Comparison of ENCODE assay signal across 19 cellular contexts in genomic region chr17:337866-338265, GRCh38. TPM values are rescaled to one million over a fixed set of nuclear protein-coding genes. Genes with fewer than 3 reads are reported as not detected.
A peak's percentile ranks its signal among the peaks of the same experiment; 100 is the strongest.
DNase-seq lines count a peak whose midpoint lies in the region; ATAC-seq and TF ChIP-seq lines count a peak whose summit lies in the region.
"Had no signal": no experiment of that assay in that cellular context is flagged by ENCODE, and none has a peak within 500 bp of the region (broad histone marks: within the 10 kb centered on the region; RNA-seq: fewer than 3 reads in every experiment).

No MANE protein-coding gene starts in this region.

- peaks cover 2% of the 10 kb centered on the region for H3K27me3 Mint-ChIP-seq in mesothelial cell of epicardium (ENCODE audit: low read depth)

- intact Hi-C loops in upper lobe of right lung (cut with DNase I): no loop called here

- H3K4me3 Mint-ChIP-seq in mesothelial cell of epicardium: no peak overlapping the region
- H3K4me3 Mint-ChIP-seq: activated naive CD4-positive, alpha-beta T cell treated with anti-CD3 and anti-CD28 coated beads for 36 hours; naive B cell; T-helper 17 cell had no signal

- no peak overlapping the region for H3K4me3 ChIP-seq in WERI-Rb-1 (ENCODE audit: low read depth, low read length)
- no peak overlapping the region for H3K4me3 ChIP-seq in upper lobe of right lung
- H3K4me3 ChIP-seq: heart left ventricle, psoas muscle, SJSA1 had no signal

- no peaks in the 10 kb centered on the region for H3K36me3 Mint-ChIP-seq in mesothelial cell of epicardium
- H3K36me3 Mint-ChIP-seq: naive B cell had no signal

- H3K27ac ChIP-seq in WERI-Rb-1: peak overlapping the region; percentile 87
- H3K27ac ChIP-seq in upper lobe of right lung: no peak overlapping the region
- H3K27ac ChIP-seq: heart left ventricle, psoas muscle, SJSA1 had no signal

- DNase-seq in NCI-H345 (lab: John Stamatoyannopoulos, UW) (peak; percentile 28), NCI-H345 treated with DMSO at 0.1 percent for 48 hours (lab: John Stamatoyannopoulos, UW; ENCODE audit: unreplicated experiment) (no peak), WERI-Rb-1 (no peak), mesothelial cell of epicardium (ENCODE audit: low spot score in 2 of 2, unreplicated experiment in 2 of 2) (no peak), upper lobe of right lung (peak; percentile 40), GDM1 (lab: John Stamatoyannopoulos, UW) (no peak), DMS114 treated with DMSO at 0.1 percent for 48 hours (lab: John Stamatoyannopoulos, UW; ENCODE audit: unreplicated experiment) (no peak)
- DNase-seq: activated CD4-positive, alpha-beta T cell treated with anti-CD3 and anti-CD28 coated beads, Interleukin-2, amount 50 U/mL, for 48 hours; activated naive CD4-positive, alpha-beta T cell treated with anti-CD3 and anti-CD28 coated beads for 36 hours; heart left ventricle; naive B cell; NCI-H1694; NCI-H526 treated with DMSO at 0.1 percent for 48 hours; psoas muscle; small intestine; stimulated activated CD4-positive, alpha-beta T cell treated with anti-CD3 and anti-CD28 coated beads, Interleukin-4, amount 100 ng/mL, for 1 hour; T-helper 17 cell had no signal

- no peak for TF ChIP-seq CTCF in WERI-Rb-1 (IDR thresholded peaks at IDR 0.05; ENCODE audit: low read depth, low read length)
- no peak for TF ChIP-seq CTCF in mesothelial cell of epicardium (IDR thresholded peaks at IDR 0.05; ENCODE audit: unreplicated experiment)
- no peak for TF ChIP-seq CTCF in upper lobe of right lung (IDR thresholded peaks at IDR 0.05)

- H3K9me3 ChIP-seq in WERI-Rb-1 (ENCODE audit: severe bottlenecking) (no peaks in the 10 kb centered on the region), upper lobe of right lung (no peaks in the 10 kb centered on the region)
- H3K9me3 ChIP-seq: heart left ventricle, psoas muscle, SJSA1 had no signal

- peaks cover 41% of the 10 kb centered on the region for H3K4me1 Mint-ChIP-seq in mesothelial cell of epicardium

- peak overlapping the region; percentile 59 for H3K27ac Mint-ChIP-seq in mesothelial cell of epicardium
- H3K27ac Mint-ChIP-seq: activated naive CD4-positive, alpha-beta T cell treated with anti-CD3 and anti-CD28 coated beads for 36 hours; T-helper 17 cell had no signal

- no peaks in the 10 kb centered on the region for H3K36me3 ChIP-seq in WERI-Rb-1
- H3K36me3 ChIP-seq in upper lobe of right lung: no peaks in the 10 kb centered on the region
- H3K36me3 ChIP-seq: heart left ventricle, SJSA1 had no signal

- no peaks in the 10 kb centered on the region for H3K27me3 ChIP-seq in WERI-Rb-1 (ENCODE audit: insufficient read depth, low read depth, severe bottlenecking)
- no peaks in the 10 kb centered on the region for H3K27me3 ChIP-seq in upper lobe of right lung

- no peaks in the 10 kb centered on the region for H3K9me3 Mint-ChIP-seq in mesothelial cell of epicardium
- H3K9me3 Mint-ChIP-seq: activated naive CD4-positive, alpha-beta T cell treated with anti-CD3 and anti-CD28 coated beads for 36 hours had no signal

- H3K4me1 ChIP-seq in upper lobe of right lung: peaks cover 46% of the 10 kb centered on the region
- H3K4me1 ChIP-seq: SJSA1 had no signal

- ATAC-seq in upper lobe of right lung (no peak), HG03378 (IDR thresholded peaks at IDR 0.05; ENCODE audit: unreplicated experiment) (no peak)
- ATAC-seq: heart left ventricle, psoas muscle, T-helper 17 cell had no signal

RNA-seq across cellular contexts. Expression of gene RPH3AL, which starts 14.7 kb away (rescaled TPM):
- total RNA-seq in mesothelial cell of epicardium (13.6 to 16.9 TPM (median 15.4 TPM) in 3 replicates), upper lobe of right lung (33.3 TPM)

Comparison
In these comparisons a context has a peak if more than half of its experiments do, and no peak if none do; other contexts are left out.
1. DNase-seq: peak in NCI-H345 (single experiment) and upper lobe of right lung (single experiment); none in NCI-H345 treated with DMSO at 0.1 percent for 48 hours (single experiment), WERI-Rb-1 (single experiment), mesothelial cell of epicardium (0 of 2), GDM1 (single experiment) and DMS114 treated with DMSO at 0.1 percent for 48 hours (single experiment).